10 cellular contexts compared by ENCODE assay signal in genomic region chr11:821513-822371, GRCh38. TPM values are rescaled to one million over a fixed set of nuclear protein-coding genes. Genes with fewer than 3 reads are reported as not detected.
DNase-seq lines count a peak whose midpoint lies in the region; ATAC-seq and TF ChIP-seq lines count a peak whose summit lies in the region.
"Had no signal": no experiment of that assay in that cellular context is flagged by ENCODE, and none has a peak within 500 bp of the region (broad histone marks: within the 10 kb centered on the region; RNA-seq: fewer than 3 reads in every experiment).

No MANE protein-coding gene starts in this region.

- peaks cover 0 to 5% of the 10 kb centered on the region in 2 donors for H3K27me3 Mint-ChIP-seq in CD8-positive, alpha-beta memory T cell

- no peaks in the 10 kb centered on the region for H3K36me3 ChIP-seq in CD8-positive, alpha-beta memory T cell (ENCODE audit: insufficient read depth, low read length)
- H3K36me3 ChIP-seq in thyroid gland, result peaks cover 28 to 36% of the 10 kb centered on the region in 2 donors

- no peak overlapping the region for H3K27ac ChIP-seq in CD8-positive, alpha-beta memory T cell (ENCODE audit: low read depth, low read length)
- peak overlapping the region in 1 of 3 donors; percentile 78 for H3K27ac ChIP-seq in thyroid gland

- intact Hi-C loops in Right ventricle myocardium inferior (cut with DNase I) (no loop called here), sciatic nerve (cut with DNase I) (no loop called here), thyroid gland (cut with DNase I) (loop anchor here (10.0 kb wide), 1 partner anchor 93 kb away; the partner anchor contains the start of gene CHID1)

- TF ChIP-seq CTCF in thyroid gland (IDR thresholded peaks at IDR 0.05), result no peak

- H3K9me3 ChIP-seq in CD8-positive, alpha-beta memory T cell (ENCODE audit: low read length), result no peaks in the 10 kb centered on the region
- no peaks in the 10 kb centered on the region for H3K9me3 ChIP-seq in thyroid gland

- DNase-seq in CD8-positive, alpha-beta memory T cell, result no peak
- DNase-seq in RPMI7951 (ENCODE audit: low read depth) (peak; percentile 41), Right ventricle myocardium inferior (ENCODE audit: missing footprints) (peak; percentile 86), sciatic nerve (ENCODE audit: low spot score) (peak; percentile 72), D341Med (ENCODE audit: low spot score) (no peak), HCEC 1CT (no peak), thyroid gland (no peak)
- DNase-seq in activated effector memory CD4-positive, alpha-beta T cell treated with Interleukin-2 at 50 U/mL for 16 hours, result no peak
- DNase-seq: activated CD4-positive, CD25-positive, alpha-beta regulatory T cell treated with anti-CD3 and anti-CD28 coated beads, Interleukin-2, amount 50 U/mL, for 72 hours; NCI-H1930 had no signal

- 69 to 82% methylated on average over 14 to 22 of the region's 22 CpGs for WGBS in thyroid gland, 2 donors

- H3K4me3 ChIP-seq in CD8-positive, alpha-beta memory T cell (ENCODE audit: low read length), result no peak overlapping the region
- peak overlapping the region in 1 of 3 donors; percentile 89 for H3K4me3 ChIP-seq in thyroid gland (replicated peaks in 1 of 3)

- H3K4me1 Mint-ChIP-seq in CD8-positive, alpha-beta memory T cell, result peaks cover 10 to 26% (median 11%) of the 10 kb centered on the region in 3 donors

- no peak for ATAC-seq in Right ventricle myocardium inferior
- ATAC-seq in sciatic nerve, result peak; percentile 1

- no peaks in the 10 kb centered on the region for H3K27me3 ChIP-seq in CD8-positive, alpha-beta memory T cell (ENCODE audit: insufficient read depth, low read length, poor library complexity, severe bottlenecking)
- no peaks in the 10 kb centered on the region for H3K27me3 ChIP-seq in thyroid gland

- CTCF ChIA-PET in CD8-positive, alpha-beta memory T cell (lab: Charles Lee), result interaction anchor here (1.2 to 1.7 kb wide), 4 partner anchors 10 to 27 kb away, joined by 3 to 6 read pairs (median 4); no protein-coding TSS in a partner anchor

- no peak for TF ChIP-seq POLR2A in thyroid gland (IDR thresholded peaks at IDR 0.05)

- H3K36me3 Mint-ChIP-seq in CD8-positive, alpha-beta memory T cell, result peaks cover 0 to 37% (median 4%) of the 10 kb centered on the region in 3 donors

- H3K4me1 ChIP-seq in CD8-positive, alpha-beta memory T cell (ENCODE audit: insufficient read depth, low read length), result peaks cover 25% of the 10 kb centered on the region
- H3K4me1 ChIP-seq in thyroid gland, result peaks cover 25 to 30% of the 10 kb centered on the region in 2 donors

- H3K4me3 Mint-ChIP-seq in CD8-positive, alpha-beta memory T cell, result peak overlapping the region; percentile 35 to 95 (median 65)

- H3K9me3 Mint-ChIP-seq in CD8-positive, alpha-beta memory T cell, result no peaks in the 10 kb centered on the region

- H3K27ac Mint-ChIP-seq in CD8-positive, alpha-beta memory T cell, result no peak overlapping the region

- POLR2A ChIA-PET in CD8-positive, alpha-beta memory T cell (lab: Charles Lee), result interaction anchor here (1.3 kb wide), 1 partner anchor 10 kb away, joined by 7 read pairs; no protein-coding TSS in a partner anchor

RNA-seq across cellular contexts. Expression of gene PNPLA2, which starts 3.0 kb away (rescaled TPM):
- 10 to 100 TPM; 49.8 to 53.0 TPM for total RNA-seq in CD8-positive, alpha-beta memory T cell
- polyA plus RNA-seq in CD8-positive, alpha-beta memory T cell, result 41.5 TPM
- 9.4 and 10.5 TPM in 2 replicates for total RNA-seq in RPMI7951 (2014; rRNA removed; shearing (Covaris generic))
- total RNA-seq in Right ventricle myocardium inferior (321 TPM), sciatic nerve (174 TPM), thyroid gland (10 to 100 TPM; 35.8 to 95.0 (median 57.6) TPM)

RNA-seq across cellular contexts. Expression of gene CRACR2B, which starts 6.0 kb away (rescaled TPM):
- 1 to 10 TPM; 2.4 to 3.6 TPM for total RNA-seq in CD8-positive, alpha-beta memory T cell
- polyA plus RNA-seq in CD8-positive, alpha-beta memory T cell, result not detected
- 1.8 and 2.5 TPM in 2 replicates for total RNA-seq in RPMI7951 (2014; rRNA removed; shearing (Covaris generic))
- 24.3 TPM for total RNA-seq in Right ventricle myocardium inferior
- total RNA-seq in sciatic nerve, result 8.7 TPM
- 10 to 100 TPM in 2 of 4 donors, 1 to 10 TPM in 2; 4.1 to 21.2 (median 12.3) TPM for total RNA-seq in thyroid gland

RNA-seq across cellular contexts. Expression of gene CD151, which starts 11.0 kb away (rescaled TPM):
- total RNA-seq in CD8-positive, alpha-beta memory T cell, result 10 to 100 TPM; 61.2 to 65.5 TPM
- 19.6 TPM for polyA plus RNA-seq in CD8-positive, alpha-beta memory T cell
- 302 and 421 TPM in 2 replicates for total RNA-seq in RPMI7951 (2014; rRNA removed; shearing (Covaris generic))
- total RNA-seq in Right ventricle myocardium inferior, result 462 TPM
- 263 TPM for total RNA-seq in sciatic nerve
- total RNA-seq in thyroid gland, result 100 to 1,000 TPM; 135 to 326 (median 298) TPM

RNA-seq across cellular contexts. Expression of gene RPLP2, which starts 12.0 kb away (rescaled TPM):
- 1,000 to 10,000 TPM; 2,769 to 2,922 TPM for total RNA-seq in CD8-positive, alpha-beta memory T cell
- polyA plus RNA-seq in CD8-positive, alpha-beta memory T cell, result 3,158 TPM
- total RNA-seq in RPMI7951 (2014; rRNA removed; shearing (Covaris generic)), result 886 and 920 TPM in 2 replicates
- total RNA-seq in Right ventricle myocardium inferior, result 1,110 TPM
- total RNA-seq in sciatic nerve, result 1,209 TPM
- 100 to 1,000 TPM; 172 to 526 (median 290) TPM for total RNA-seq in thyroid gland

RNA-seq across cellular contexts. Expression of gene PIDD1, which starts 16.7 kb away (rescaled TPM):
- total RNA-seq in CD8-positive, alpha-beta memory T cell, result 10 to 100 TPM; 30.5 to 34.5 TPM
- 4.6 TPM for polyA plus RNA-seq in CD8-positive, alpha-beta memory T cell
- total RNA-seq in RPMI7951 (2014; rRNA removed; shearing (Covaris generic)), result 4.9 and 5.4 TPM in 2 replicates
- total RNA-seq in Right ventricle myocardium inferior, result 7.2 TPM
- total RNA-seq in sciatic nerve, result 16.7 TPM
- 10 to 100 TPM; 11.9 to 33.2 (median 16.1) TPM for total RNA-seq in thyroid gland

Comparison
In these comparisons a context has a peak if more than half of its experiments do, and no peak if none do; other contexts are left out.
1. DNase-seq: peak in RPMI7951 (single experiment), Right ventricle myocardium inferior (single experiment) and sciatic nerve (single experiment); none in CD8-positive, alpha-beta memory T cell (0 of 5), activated effector memory CD4-positive, alpha-beta T cell treated with Interleukin-2 at 50 U/mL for 16 hours (single experiment), D341Med (single experiment), HCEC 1CT (single experiment) and thyroid gland (0 of 2).